In the genomic region with DNA sequence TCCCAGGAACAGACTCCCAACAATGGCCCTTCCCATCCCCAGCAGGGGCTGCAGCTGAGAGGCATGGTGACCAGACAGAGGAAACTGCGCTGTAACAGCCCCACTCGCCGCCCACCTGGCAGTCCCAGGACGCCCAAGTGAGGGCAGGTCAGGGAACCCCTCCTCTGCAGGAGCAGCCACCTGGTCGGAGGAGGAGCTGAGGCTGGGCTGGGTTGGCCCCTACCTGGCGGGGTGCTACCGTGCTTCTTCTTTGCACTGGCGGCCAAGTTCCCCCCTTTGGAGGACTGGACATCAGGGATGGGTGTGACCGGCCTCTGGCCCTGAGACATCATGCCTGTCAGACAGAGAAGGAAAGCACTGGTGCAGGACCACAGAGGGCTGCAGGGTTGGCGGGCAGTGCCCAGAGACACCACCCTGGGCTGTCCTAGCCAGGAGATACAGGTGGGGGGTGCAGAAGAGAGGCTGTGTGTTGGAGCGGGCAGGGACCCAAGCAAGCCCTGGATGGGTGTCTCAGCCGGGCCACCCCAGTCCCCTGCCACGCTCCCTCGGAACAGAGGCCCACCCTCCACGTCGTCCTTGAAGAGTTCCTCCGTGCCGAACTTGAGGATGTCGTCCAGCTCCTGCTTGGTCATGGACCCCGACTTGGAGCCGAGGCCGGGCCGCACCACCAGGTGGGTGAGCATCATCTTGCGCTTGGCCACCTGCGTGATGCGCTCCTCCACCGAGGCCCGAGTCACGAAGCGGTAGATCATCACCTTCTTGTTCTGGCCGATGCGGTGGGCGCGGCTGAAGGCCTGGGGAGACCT, we compare ENCODE assay signal across 17 cellular contexts. TPM values are rescaled to one million over a fixed set of nuclear protein-coding genes. Genes with fewer than 3 reads are reported as not detected.
A peak's percentile ranks its signal among the peaks of the same experiment; 100 is the strongest.
DNase-seq lines count a peak whose midpoint lies in the region; FAIRE-seq and TF ChIP-seq lines count a peak whose summit lies in the region.
"Had no signal": no experiment of that assay in that cellular context is flagged by ENCODE, and none has a peak within 500 bp of the region (broad histone marks: within the 10 kb centered on the region; RNA-seq: fewer than 3 reads in every experiment).

No MANE protein-coding gene starts in this region.

- H3K4me3 Mint-ChIP-seq in astrocyte (ENCODE audit: unreplicated experiment) (peak overlapping the region; percentile 62), neural progenitor cell (no peak overlapping the region)
- H3K4me3 Mint-ChIP-seq: activated naive CD8-positive, alpha-beta T cell treated with anti-CD3 and anti-CD28 coated beads, Interleukin-2, amount 50 U/mL, for 24 hours; brain; natural killer cell had no signal

- H3K27me3 ChIP-seq in BLaER1: no peaks in the 10 kb centered on the region
- H3K27me3 ChIP-seq in H7 (ENCODE audit: control insufficient read depth, insufficient read depth, low read length): peaks cover 11% of the 10 kb centered on the region; the same call in 1 of the 2 replicates
- H3K27me3 ChIP-seq in astrocyte (ENCODE audit: insufficient read depth, low read length): no peaks in the 10 kb centered on the region
- peaks cover 16% of the 10 kb centered on the region for H3K27me3 ChIP-seq in neural progenitor cell
- H3K27me3 ChIP-seq: uterus had no signal

- H3K4me3 ChIP-seq in BLaER1: 0 out of 2 replicates have a peak overlapping the region, but pooled peaks have one; percentile 15
- H3K4me3 ChIP-seq in H7 (ENCODE audit: insufficient read depth, low read depth, low read length): peak overlapping the region; percentile 21; the same call in 1 of the 2 replicates
- H3K4me3 ChIP-seq in astrocyte (ENCODE audit: insufficient read depth, low read depth, low read length): no peak overlapping the region
- H3K4me3 ChIP-seq in neural progenitor cell: no peak overlapping the region
- H3K4me3 ChIP-seq: uterus had no signal

- H3K79me2 ChIP-seq in astrocyte (ENCODE audit: insufficient read depth, low read length) (no peaks in the 10 kb centered on the region), neural progenitor cell (ENCODE audit: low read depth) (no peaks in the 10 kb centered on the region)
- H3K79me2 ChIP-seq: parathyroid adenoma had no signal

- H3K36me3 Mint-ChIP-seq in astrocyte (ENCODE audit: low read depth, unreplicated experiment): no peaks in the 10 kb centered on the region
- H3K36me3 Mint-ChIP-seq in neural progenitor cell: no peaks in the 10 kb centered on the region
- H3K36me3 Mint-ChIP-seq: natural killer cell had no signal

- peaks cover 26% of the 10 kb centered on the region for H3K9me3 ChIP-seq in BLaER1
- peaks cover 8% of the 10 kb centered on the region for H3K9me3 ChIP-seq in astrocyte (ENCODE audit: insufficient read depth, low read depth, low read length)
- H3K9me3 ChIP-seq in neural progenitor cell (ENCODE audit: low read depth): no peaks in the 10 kb centered on the region
- H3K9me3 ChIP-seq: uterus had no signal

- H3K27ac ChIP-seq in BLaER1 (no peak overlapping the region), astrocyte (ENCODE audit: low read depth, low read length) (no peak overlapping the region), neural progenitor cell (no peak overlapping the region)
- H3K27ac ChIP-seq: foreskin keratinocyte, parathyroid adenoma, uterus, WERI-Rb-1 had no signal

- H3K9me3 Mint-ChIP-seq in astrocyte (ENCODE audit: unreplicated experiment): peaks cover 23% of the 10 kb centered on the region
- peaks cover 10% of the 10 kb centered on the region for H3K9me3 Mint-ChIP-seq in neural progenitor cell
- H3K9me3 Mint-ChIP-seq: natural killer cell had no signal

- H3K36me3 ChIP-seq in BLaER1 (no peaks in the 10 kb centered on the region), H7 (replicated peaks; ENCODE audit: control insufficient read depth, insufficient read depth, low read length) (no peaks in the 10 kb centered on the region), astrocyte (ENCODE audit: insufficient read depth, low read length) (no peaks in the 10 kb centered on the region), neural progenitor cell (no peaks in the 10 kb centered on the region)
- H3K36me3 ChIP-seq: uterus had no signal

- H3F3A ChIP-seq in neural progenitor cell (ENCODE audit: low read depth): no peaks in the 10 kb centered on the region

- FAIRE-seq in astrocyte (lab: Jason Lieb, UNC): no peak
- FAIRE-seq: colon had no signal

- peak overlapping the region; percentile 79 for H3K4me2 ChIP-seq in BLaER1
- H3K4me2 ChIP-seq in astrocyte (ENCODE audit: low read length): no peak overlapping the region
- no peak overlapping the region for H3K4me2 ChIP-seq in neural progenitor cell
- H3K4me2 ChIP-seq: SK-N-SH had no signal

- H3K4me1 Mint-ChIP-seq in astrocyte (ENCODE audit: low read depth, unreplicated experiment): no peaks in the 10 kb centered on the region
- H3K4me1 Mint-ChIP-seq in neural progenitor cell: peaks cover 4% of the 10 kb centered on the region
- H3K4me1 Mint-ChIP-seq: brain had no signal

- TF ChIP-seq CTCF in astrocyte (IDR thresholded peaks at IDR 0.05; ENCODE audit: insufficient read depth, low read depth, low read length): no peak
- no peak for TF ChIP-seq CTCF in neural progenitor cell (IDR thresholded peaks at IDR 0.05)

- peaks cover 47% of the 10 kb centered on the region for H3K4me1 ChIP-seq in BLaER1
- no peaks in the 10 kb centered on the region for H3K4me1 ChIP-seq in astrocyte (ENCODE audit: insufficient read depth, low read length)
- H3K4me1 ChIP-seq in neural progenitor cell: peaks cover 4% of the 10 kb centered on the region
- H3K4me1 ChIP-seq: foreskin keratinocyte, parathyroid adenoma, uterus had no signal

- H4K20me1 ChIP-seq in BLaER1 (no peaks in the 10 kb centered on the region), astrocyte (ENCODE audit: insufficient read depth, low read length) (no peaks in the 10 kb centered on the region), neural progenitor cell (ENCODE audit: low read depth) (no peaks in the 10 kb centered on the region)

- DNase-seq in H7 (no peak), astrocyte (ENCODE audit: low read depth) (no peak), neural progenitor cell (ENCODE audit: low spot score) (no peak), NCI-H69 (lab: John Stamatoyannopoulos, UW) (no peak), NCI-H128 (lab: John Stamatoyannopoulos, UW; ENCODE audit: unreplicated experiment) (no peak), COR-L47 (lab: John Stamatoyannopoulos, UW) (no peak)
- DNase-seq: NCI-H524 had no signal

- no peak overlapping the region for H2AFZ ChIP-seq in astrocyte (ENCODE audit: low read depth, low read length)
- peak overlapping the region; percentile 42 for H2AFZ ChIP-seq in neural progenitor cell (replicated peaks)
- H2AFZ ChIP-seq: parathyroid adenoma had no signal

- no peak overlapping the region for H3K27ac Mint-ChIP-seq in astrocyte (ENCODE audit: unreplicated experiment)
- H3K27ac Mint-ChIP-seq in neural progenitor cell: no peak overlapping the region
- H3K27ac Mint-ChIP-seq: activated naive CD8-positive, alpha-beta T cell treated with anti-CD3 and anti-CD28 coated beads, Interleukin-2, amount 50 U/mL, for 24 hours; brain; natural killer cell had no signal

- H3K27me3 Mint-ChIP-seq in astrocyte (ENCODE audit: low read depth, unreplicated experiment): peaks cover 47% of the 10 kb centered on the region
- peaks cover 17% of the 10 kb centered on the region for H3K27me3 Mint-ChIP-seq in neural progenitor cell (ENCODE audit: insufficient read depth, low read depth)

- H3K9ac ChIP-seq in BLaER1 (no peak overlapping the region), astrocyte (ENCODE audit: low read length) (no peak overlapping the region), neural progenitor cell (no peak overlapping the region)
- H3K9ac ChIP-seq: parathyroid adenoma, SK-N-SH had no signal

RNA-seq across cellular contexts. Expression of a gene that starts 51.6 kb away (rescaled TPM):
- total RNA-seq in H7 (2014; rRNA removed; shearing (Covaris generic)): 0.78 and 0.83 TPM in 2 replicates
- total RNA-seq in astrocyte (0.14 and 0.18 TPM in 2 replicates), neural progenitor cell (ENCODE audit: low replicate concordance) (0.17 and 0.22 TPM in 2 replicates)

Comparison
In these comparisons a context has a peak if more than half of its experiments do, and no peak if none do; other contexts are left out.
1. H3K4me3 ChIP-seq: peak in BLaER1 (single experiment) and H7 (single experiment); none in astrocyte (single experiment) and neural progenitor cell (single experiment).